In genomic region chr18:40367576-40367975, GRCh38 we compare ENCODE assay signal across 29 cellular contexts.
"Had no signal": no experiment of that assay in that cellular context is flagged by ENCODE, and none has a peak within 500 bp of the region (broad histone marks: within the 10 kb centered on the region; RNA-seq: fewer than 3 reads in every experiment).

No MANE protein-coding gene starts in this region.

- H3K4me2 ChIP-seq: hepatocyte had no signal

- ATAC-seq: esophagus mucosa; gastrocnemius medialis; heart left ventricle; left lobe of liver; naive thymus-derived CD8-positive, alpha-beta T cell; psoas muscle; right lobe of liver; stimulated activated naive B cell treated with anti-CD40 and anti-IgM and Interleukin-4, amounts not matched to agents 10 μg/mL and 1 μg/mL and 100 μg/mL, for 72 hours; upper lobe of right lung had no signal

- H3K79me2 ChIP-seq: hepatocyte had no signal

- H3K27ac ChIP-seq: epithelial cell of prostate, gastrocnemius medialis, heart left ventricle, hepatocyte, ovary, psoas muscle, right lobe of liver, suprapubic skin, transverse colon, upper lobe of right lung, uterus had no signal

- H3K9me3 ChIP-seq: gastrocnemius medialis, heart left ventricle, ovary, psoas muscle, right lobe of liver, suprapubic skin, transverse colon, upper lobe of right lung, uterus had no signal

- FAIRE-seq: colon, kidney, small intestine had no signal

- H3K36me3 ChIP-seq: gastrocnemius medialis, heart left ventricle, ovary, right lobe of liver, suprapubic skin, transverse colon, upper lobe of right lung, uterus had no signal

- H2AFZ ChIP-seq: hepatocyte had no signal

- H3K27me3 ChIP-seq: gastrocnemius medialis, heart left ventricle, hepatocyte, ovary, right lobe of liver, suprapubic skin, transverse colon, upper lobe of right lung, uterus had no signal

- H3K4me1 Mint-ChIP-seq: memory B cell; naive thymus-derived CD8-positive, alpha-beta T cell; nephron progenitor cell; stimulated activated naive B cell treated with anti-CD40 and anti-IgM and Interleukin-4, amounts not matched to agents 10 μg/mL and 1 μg/mL and 100 μg/mL, for 72 hours had no signal

- H3K36me3 Mint-ChIP-seq: memory B cell; stimulated activated naive B cell treated with anti-CD40 and anti-IgM and Interleukin-4, amounts not matched to agents 10 μg/mL and 1 μg/mL and 100 μg/mL, for 72 hours had no signal

- H3K4me3 Mint-ChIP-seq: memory B cell; naive thymus-derived CD8-positive, alpha-beta T cell; nephron progenitor cell; stimulated activated naive B cell treated with anti-CD40 and anti-IgM and Interleukin-4, amounts not matched to agents 10 μg/mL and 1 μg/mL and 100 μg/mL, for 72 hours; stimulated activated naive CD8-positive, alpha-beta T cell treated with anti-CD3 and anti-CD28 coated beads, Interleukin-15, Interleukin-2, amounts not matched to agents 100 ng/mL and 50 ng/mL, for 24 hours had no signal

- H3K27me3 Mint-ChIP-seq: memory B cell; naive thymus-derived CD8-positive, alpha-beta T cell; stimulated activated naive B cell treated with anti-CD40 and anti-IgM and Interleukin-4, amounts not matched to agents 10 μg/mL and 1 μg/mL and 100 μg/mL, for 72 hours; stimulated activated naive CD8-positive, alpha-beta T cell treated with anti-CD3 and anti-CD28 coated beads, Interleukin-15, Interleukin-2, amounts not matched to agents 100 ng/mL and 50 ng/mL, for 24 hours had no signal

- H3K4me1 ChIP-seq: gastrocnemius medialis, heart left ventricle, psoas muscle, right lobe of liver, suprapubic skin, transverse colon, upper lobe of right lung, uterus had no signal

- H3K9me3 Mint-ChIP-seq: nephron progenitor cell; stimulated activated naive B cell treated with anti-CD40 and anti-IgM and Interleukin-4, amounts not matched to agents 10 μg/mL and 1 μg/mL and 100 μg/mL, for 72 hours had no signal

- DNase-seq: effector memory CD4-positive, alpha-beta T cell; foreskin fibroblast; gastrocnemius medialis; heart left ventricle; kidney; naive thymus-derived CD8-positive, alpha-beta T cell; nephron progenitor cell; occipital lobe; ovary; posterior cingulate gyrus; psoas muscle; retina; right lobe of liver; small intestine; stimulated activated CD4-positive, alpha-beta T cell treated with anti-CD3 and anti-CD28 coated beads, Interleukin-15, amount 100 ng/mL, for 24 hours; stimulated activated CD4-positive, alpha-beta T cell treated with anti-CD3 and anti-CD28 coated beads, Interleukin-2, amount 100 ng/mL, for 48 hours; stimulated activated naive B cell treated with anti-CD40 and anti-IgM and Interleukin-4, amounts not matched to agents 10 μg/mL and 1 μg/mL and 100 μg/mL, for 72 hours; transverse colon; upper lobe of right lung; uterus had no signal

- H3K4me3 ChIP-seq: gastrocnemius medialis, heart left ventricle, hepatocyte, lung, ovary, psoas muscle, right lobe of liver, suprapubic skin, transverse colon, upper lobe of right lung, uterus had no signal

- H3K27ac Mint-ChIP-seq: memory B cell; naive thymus-derived CD8-positive, alpha-beta T cell; nephron progenitor cell; stimulated activated naive B cell treated with anti-CD40 and anti-IgM and Interleukin-4, amounts not matched to agents 10 μg/mL and 1 μg/mL and 100 μg/mL, for 72 hours; stimulated activated naive CD8-positive, alpha-beta T cell treated with anti-CD3 and anti-CD28 coated beads, Interleukin-15, Interleukin-2, amounts not matched to agents 100 ng/mL and 50 ng/mL, for 24 hours had no signal
